8 cellular contexts compared by ENCODE assay signal in the genomic region with DNA sequence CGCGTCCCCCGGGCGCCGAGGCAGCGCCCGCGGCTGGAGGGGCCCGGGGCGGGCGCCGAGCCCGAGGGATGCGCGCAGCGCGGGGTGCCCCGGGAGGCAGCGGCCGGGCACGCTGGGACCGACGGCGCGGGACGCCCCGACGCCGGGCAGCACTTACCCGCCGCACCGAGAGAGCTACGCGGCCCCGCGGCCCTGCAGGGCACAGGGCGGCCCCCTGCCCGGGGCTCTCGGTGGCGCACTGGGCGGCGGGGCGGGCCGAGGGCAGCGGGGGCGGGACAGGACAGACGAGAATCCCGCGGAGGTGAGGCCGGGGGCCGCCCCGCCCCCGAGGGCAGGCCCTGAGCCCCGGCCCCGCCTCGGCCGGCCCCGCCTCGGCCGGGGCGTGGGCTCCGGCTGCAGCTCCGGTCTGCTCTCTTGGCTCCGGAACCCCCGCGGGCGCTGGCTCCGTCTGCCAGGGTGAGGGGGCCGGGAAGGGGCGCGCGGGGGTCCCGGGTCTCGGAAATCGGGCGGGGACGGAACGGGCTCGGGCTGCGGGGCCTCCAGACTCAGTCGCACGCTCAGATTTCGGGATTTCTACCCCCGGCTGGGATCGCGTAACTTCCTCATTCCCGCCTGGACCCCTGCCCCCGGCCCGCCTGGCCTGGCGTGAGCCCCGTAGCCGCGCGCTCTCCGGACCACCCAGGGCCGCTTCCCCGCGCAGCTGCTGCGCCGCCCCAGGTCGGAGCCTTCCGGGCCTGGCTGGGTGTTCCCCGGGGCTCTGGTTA. TPM values are rescaled to one million over a fixed set of nuclear protein-coding genes. Genes with fewer than 3 reads are reported as not detected.
DNase-seq lines count a peak whose midpoint lies in the region; ATAC-seq and TF ChIP-seq lines count a peak whose summit lies in the region.

A gene with protein sequence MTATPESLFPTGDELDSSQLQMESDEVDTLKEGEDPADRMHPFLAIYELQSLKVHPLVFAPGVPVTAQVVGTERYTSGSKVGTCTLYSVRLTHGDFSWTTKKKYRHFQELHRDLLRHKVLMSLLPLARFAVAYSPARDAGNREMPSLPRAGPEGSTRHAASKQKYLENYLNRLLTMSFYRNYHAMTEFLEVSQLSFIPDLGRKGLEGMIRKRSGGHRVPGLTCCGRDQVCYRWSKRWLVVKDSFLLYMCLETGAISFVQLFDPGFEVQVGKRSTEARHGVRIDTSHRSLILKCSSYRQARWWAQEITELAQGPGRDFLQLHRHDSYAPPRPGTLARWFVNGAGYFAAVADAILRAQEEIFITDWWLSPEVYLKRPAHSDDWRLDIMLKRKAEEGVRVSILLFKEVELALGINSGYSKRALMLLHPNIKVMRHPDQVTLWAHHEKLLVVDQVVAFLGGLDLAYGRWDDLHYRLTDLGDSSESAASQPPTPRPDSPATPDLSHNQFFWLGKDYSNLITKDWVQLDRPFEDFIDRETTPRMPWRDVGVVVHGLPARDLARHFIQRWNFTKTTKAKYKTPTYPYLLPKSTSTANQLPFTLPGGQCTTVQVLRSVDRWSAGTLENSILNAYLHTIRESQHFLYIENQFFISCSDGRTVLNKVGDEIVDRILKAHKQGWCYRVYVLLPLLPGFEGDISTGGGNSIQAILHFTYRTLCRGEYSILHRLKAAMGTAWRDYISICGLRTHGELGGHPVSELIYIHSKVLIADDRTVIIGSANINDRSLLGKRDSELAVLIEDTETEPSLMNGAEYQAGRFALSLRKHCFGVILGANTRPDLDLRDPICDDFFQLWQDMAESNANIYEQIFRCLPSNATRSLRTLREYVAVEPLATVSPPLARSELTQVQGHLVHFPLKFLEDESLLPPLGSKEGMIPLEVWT (plus strand): TSS at position 383 of the 764 bp plus-strand sequence. CDS start 621 bp downstream, outside the sequence.

- TF ChIP-seq CTCF in HFF-Myc (IDR thresholded peaks at IDR 0.05; ENCODE audit: low read depth, low read length, missing control alignments), result no peak
- TF ChIP-seq CTCF in astrocyte of the cerebellum (IDR thresholded peaks at IDR 0.05; ENCODE audit: low read depth, low read length, missing control alignments), result no peak
- TF ChIP-seq CTCF in hepatocyte (IDR thresholded peaks at IDR 0.05; ENCODE audit: poor library complexity), result no peak

- no peaks in the 10 kb centered on the region for H3K36me3 ChIP-seq in hepatocyte (replicated peaks; ENCODE audit: insufficient read depth, low read depth)
- no peaks in the 10 kb centered on the region for H3K36me3 ChIP-seq in aorta (ENCODE audit: control insufficient read depth in 1 of 2, insufficient read depth in 2 of 2, low read length in 1 of 2)

- H3K4me2 ChIP-seq in hepatocyte, result peak within 1 kb of the TSS; percentile 82

- peak; percentile 96 for ATAC-seq in aorta (ENCODE audit: low FRiP score)

- H3K4me3 ChIP-seq in HFF-Myc (replicated peaks; ENCODE audit: low read depth, low read length) (peak within 1 kb of the TSS; percentile 65), astrocyte of the cerebellum (ENCODE audit: low read depth, low read length) (peak within 1 kb of the TSS; percentile 72), hepatocyte (peak within 1 kb of the TSS; percentile 98), aorta (ENCODE audit: low read length in 2 of 2) (peak within 1 kb of the TSS; percentile 92 to 93)

- no peak for DNase-seq in HFF-Myc (ENCODE audit: extremely low read depth, low read depth)
- peak; percentile 58 for DNase-seq in NCI-H1092 treated with DMSO at 0.1 percent for 48 hours (lab: John Stamatoyannopoulos, UW)
- peak; percentile 77 for DNase-seq in T1000 (lab: John Stamatoyannopoulos, UW)
- DNase-seq in astrocyte of the cerebellum (ENCODE audit: low read depth), result peak; percentile 29
- DNase-seq in hepatocyte (ENCODE audit: low spot score), result peak; percentile 96
- peak; percentile 61 for DNase-seq in retina
- peak; percentile 93 to 94 for DNase-seq in aorta

- H3K27me3 ChIP-seq in hepatocyte, result no peaks in the 10 kb centered on the region
- H3K27me3 ChIP-seq in aorta (ENCODE audit: control insufficient read depth in 1 of 2, insufficient read depth in 2 of 2, low read length in 1 of 2), result no peaks in the 10 kb centered on the region

- intact Hi-C loops in aorta (cut with DNase I), result loop anchor here in 1 of 2 donors (5.0 kb wide), 1 partner anchor 80 kb away; no protein-coding TSS in a partner anchor

- no peaks in the 10 kb centered on the region for H3K9me2 ChIP-seq in hepatocyte (replicated peaks; ENCODE audit: insufficient read depth)

- peak; percentile 61 for TF ChIP-seq POLR2A in GM10847 (IDR thresholded peaks at IDR 0.05; ENCODE audit: extremely low read depth, insufficient read length)

- no peaks in the 10 kb centered on the region for H3K9me3 ChIP-seq in hepatocyte (ENCODE audit: low read depth)
- no peaks in the 10 kb centered on the region for H3K9me3 ChIP-seq in aorta (ENCODE audit: control insufficient read depth, low read length)

- H3K27ac ChIP-seq in hepatocyte (peak within 1 kb of the TSS; percentile 86), aorta (ENCODE audit: low read depth in 1 of 2, low read length in 2 of 2) (no peak within 1 kb of the TSS)

- peaks cover 10% of the 10 kb centered on the region for H3K79me2 ChIP-seq in hepatocyte

- H2AFZ ChIP-seq in hepatocyte, result peak within 1 kb of the TSS; percentile 82

- H3K4me1 ChIP-seq in hepatocyte (ENCODE audit: insufficient read depth) (no peaks in the 10 kb centered on the region), aorta (ENCODE audit: control insufficient read depth in 1 of 2, insufficient read depth in 2 of 2, low read length in 2 of 2) (no peaks in the 10 kb centered on the region)

- in situ Hi-C loops in astrocyte of the cerebellum (cut with HindIII; ENCODE audit: low sequenced_read_pairs), result no loop called here

- no peaks in the 10 kb centered on the region for H4K20me1 ChIP-seq in hepatocyte (ENCODE audit: insufficient read depth, poor library complexity, severe bottlenecking)

- WGBS in hepatocyte (ENCODE audit: low lambda C conversion rate, missing lambda C conversion rate), result under 1% methylated on average over 25 of the region's 103 CpGs
- 1 to 2% methylated on average over 57 to 103 of the region's 103 CpGs for WGBS in aorta, 2 donors

RNA-seq across cellular contexts. Expression of the gene that starts here (rescaled TPM):
- total RNA-seq in hepatocyte, result 13.9 and 25.2 TPM in 2 replicates
- 21.8 and 27.3 TPM in 2 replicates for polyA plus RNA-seq in hepatocyte
- total RNA-seq in aorta, result 10 to 100 TPM; 25.3 to 65.0 TPM
- 10 to 100 TPM in 1 of 2 donors, 1 to 10 TPM in 1; 8.8 to 32.9 TPM for polyA plus RNA-seq in aorta
